In the genomic region with DNA sequence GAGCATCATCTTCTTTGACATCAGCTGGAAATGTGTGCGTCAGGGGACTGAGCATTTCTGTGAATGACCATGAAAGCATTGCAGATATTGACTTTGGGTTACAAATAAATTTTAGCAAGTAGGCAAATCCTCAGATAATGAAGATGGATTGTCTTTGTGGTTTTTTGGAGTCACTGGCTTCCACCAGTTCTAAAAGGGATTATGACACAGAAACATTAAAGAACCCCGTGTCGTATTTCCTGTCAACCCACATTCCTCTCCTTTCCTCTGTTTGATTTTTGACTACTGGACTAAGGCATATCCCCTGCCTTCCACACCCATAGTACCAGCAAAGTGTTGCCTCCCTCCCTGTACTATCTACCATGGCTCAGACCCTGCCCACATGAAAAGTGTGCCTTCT, we compare ENCODE assay signal across 19 cellular contexts.
DNase-seq lines count a peak whose midpoint lies in the region; ATAC-seq and TF ChIP-seq lines count a peak whose summit lies in the region.
"Had no signal": no experiment of that assay in that cellular context is flagged by ENCODE, and none has a peak within 500 bp of the region (broad histone marks: within the 10 kb centered on the region; RNA-seq: fewer than 3 reads in every experiment).

No MANE protein-coding gene starts in this region.

- H3K4me2 ChIP-seq in HCT116 (ENCODE audit: low read length) (peak overlapping the region; percentile 24), PC-9 (peak overlapping the region; percentile 29; the same call in 1 of the 2 replicates)

- H3K9ac ChIP-seq in HCT116 (ENCODE audit: low read length), result no peak overlapping the region
- H3K9ac ChIP-seq: GM23248 had no signal

- no peak for TF ChIP-seq RAD21 in HCT116 (IDR thresholded peaks at IDR 0.05; ENCODE audit: low read depth)

- H3K27me3 ChIP-seq in HCT116 (ENCODE audit: insufficient read depth, low read length) (no peaks in the 10 kb centered on the region), PC-9 (ENCODE audit: insufficient read depth, low read depth) (no peaks in the 10 kb centered on the region)

- CTCF ChIA-PET in HCT116 (lab: Charles Lee), result no interaction called here
- CTCF ChIA-PET in PC-9 (lab: Charles Lee), result no interaction called here

- TF ChIP-seq CTCF in HCT116 (IDR thresholded peaks at IDR 0.05 in 2 of 3, conservative IDR thresholded peaks at IDR 0.05 in 1 of 3; ENCODE audit: borderline replicate concordance in 1 of 3, insufficient read depth in 1 of 3, low read depth in 2 of 3, low read length in 2 of 3), result no peak
- no peak for TF ChIP-seq CTCF in PC-9 (conservative IDR thresholded peaks at IDR 0.05)

- DNase-seq in A172 (ENCODE audit: low spot score), result peak; percentile 85
- DNase-seq in HCT116 (ENCODE audit: low read depth, low spot score), result peak; percentile 2
- DNase-seq in PC-9, result peak; percentile 49 to 91
- no peak for DNase-seq in NCI-H2171 (lab: John Stamatoyannopoulos, UW)
- no peak for DNase-seq in ecto neural progenitor cell (ENCODE audit: low spot score)
- no peak for DNase-seq in mesenteric fat pad (ENCODE audit: low spot score)
- DNase-seq: GM23248, H9, IMR-90, MV-4-11, NCI-H1105 treated with DMSO at 0.1 percent for 48 hours, NCI-H2029 treated with DMSO at 0.1 percent for 48 hours, NCI-H446 treated with DMSO at 0.1 percent for 48 hours, NCI-H526 treated with DMSO at 0.1 percent for 48 hours, OCI-M1, SHP77 had no signal

- TF ChIP-seq POLR2A in HCT116 (IDR thresholded peaks at IDR 0.05; ENCODE audit: borderline replicate concordance, extremely low read depth, insufficient read depth, insufficient read length), result no peak

- H4K20me1 ChIP-seq in HCT116 (ENCODE audit: insufficient read depth) (no peaks in the 10 kb centered on the region), PC-9 (ENCODE audit: insufficient read depth) (no peaks in the 10 kb centered on the region)

- RAD21 ChIA-PET in HCT116 (lab: Charles Lee; ENCODE audit: low non-redundant PET in 1 of 2, low total read pairs in 2 of 2, uncharacterized antibody in 2 of 2, unreplicated experiment in 2 of 2), result no interaction called here

- H3K79me2 ChIP-seq in HCT116 (ENCODE audit: insufficient read depth, low read length) (no peaks in the 10 kb centered on the region), PC-9 (ENCODE audit: low read depth) (no peaks in the 10 kb centered on the region)

- peaks cover 12 to 23% of the 10 kb centered on the region in 2 experiments; a peak in 3 of 4 replicates for H3K4me1 ChIP-seq in HCT116 (ENCODE audit: control insufficient read depth in 1 of 2, insufficient read depth in 2 of 2, low read length in 2 of 2)
- H3K4me1 ChIP-seq in PC-9 (replicated peaks; ENCODE audit: insufficient read depth), result peaks cover 41% of the 10 kb centered on the region

- H3K27ac ChIP-seq in HCT116 (ENCODE audit: low read depth, low read length) (no peak overlapping the region), PC-9 (peak overlapping the region; percentile 41)
- H3K27ac ChIP-seq: GM23248, HL-60 had no signal

- POLR2A ChIA-PET in HCT116 (lab: Charles Lee) (no interaction called here), PC-9 (lab: Charles Lee; ENCODE audit: unreplicated experiment) (interaction anchor here (0.6 to 0.7 kb wide), 2 partner anchors 8 to 22 kb away, joined by 3 to 6 read pairs; no protein-coding TSS in a partner anchor)

- H3K9me3 ChIP-seq in HCT116 (ENCODE audit: control insufficient read depth in 1 of 2, insufficient read depth in 1 of 2, low read depth in 1 of 2, low read length in 2 of 2), result no peaks in the 10 kb centered on the region
- peaks cover 11% of the 10 kb centered on the region; the same call in 1 of the 2 replicates for H3K9me3 ChIP-seq in PC-9 (ENCODE audit: insufficient read depth, low read depth)

- ATAC-seq in HCT116, result peak; percentile 54; the same call in 1 of the 2 replicates
- peak; percentile 93 for ATAC-seq in esophagus mucosa
- ATAC-seq: GM12878 had no signal

- H3F3A ChIP-seq in PC-9 (ENCODE audit: insufficient read depth, low read depth), result peaks cover 14% of the 10 kb centered on the region; the same call in 1 of the 2 replicates

- H3K4me3 ChIP-seq in HCT116 (replicated peaks in 1 of 2; ENCODE audit: low read depth in 1 of 2, low read length in 2 of 2) (no peak overlapping the region), PC-9 (no peak overlapping the region)
- H3K4me3 ChIP-seq: GM12878, GM23248 had no signal

- BruUV-seq in HCT116 (replicated peaks; lab: Mats Ljungman, UMichigan) (no TSS peak), PC-9 (replicated peaks; lab: Mats Ljungman, UMichigan) (no TSS peak)

- intact Hi-C loops in HCT116 (cut with micrococcal nuclease), result no loop called here
- intact Hi-C loops in PC-9 (cut with micrococcal nuclease; ENCODE audit: unreplicated experiment), result loop anchor here (10.0 kb wide), 1 partner anchor 289 kb away; no protein-coding TSS in a partner anchor

- no peaks in the 10 kb centered on the region for H3K36me3 ChIP-seq in HCT116 (ENCODE audit: control insufficient read depth in 1 of 2, insufficient read depth in 2 of 2, low read length in 2 of 2)
- H3K36me3 ChIP-seq in PC-9 (ENCODE audit: low read depth), result no peaks in the 10 kb centered on the region

- H3K9me2 ChIP-seq in HCT116 (ENCODE audit: insufficient read depth) (no peaks in the 10 kb centered on the region), PC-9 (ENCODE audit: insufficient read depth) (no peaks in the 10 kb centered on the region)

- no peak overlapping the region for H2AFZ ChIP-seq in HCT116 (ENCODE audit: low read depth, low read length, poor library complexity, severe bottlenecking)
- H2AFZ ChIP-seq in PC-9, result no peak overlapping the region
- H2AFZ ChIP-seq: GM23248 had no signal

TF ChIP-seq in HCT116, 20 proteins besides CTCF, POLR2A, EP300 and RAD21:
- TF ChIP-seq SP1 (IDR thresholded peaks at IDR 0.05; ENCODE audit: low read depth) (peak; percentile 17; the same call in 1 of the 2 replicates), YY1 (IDR thresholded peaks at IDR 0.05; ENCODE audit: extremely low read depth, insufficient replicate concordance, low read depth, low read length) (no peak), EZH2 (IDR thresholded peaks at IDR 0.05) (no peak), FOSL1 (IDR thresholded peaks at IDR 0.05; ENCODE audit: low read depth) (no peak), JUND (IDR thresholded peaks at IDR 0.05) (0 out of 2 replicates have a peak, but pooled peaks have one; percentile 24), POLR2AphosphoS5 (IDR thresholded peaks at IDR 0.05; ENCODE audit: low read depth, low read length) (no peak), SRF (IDR thresholded peaks at IDR 0.05; ENCODE audit: low read depth) (no peak), CEBPB (IDR thresholded peaks at IDR 0.05; ENCODE audit: low read depth) (no peak)
TF ChIP-seq in HCT116: peak in this region for 2.

Comparison
In these comparisons a context has a peak if more than half of its experiments do, and no peak if none do; other contexts are left out.
1. DNase-seq: peak in A172 (single experiment), HCT116 (single experiment) and PC-9 (2 of 2); none in NCI-H2171 (single experiment), ecto neural progenitor cell (single experiment) and mesenteric fat pad (single experiment).